In the genomic region with DNA sequence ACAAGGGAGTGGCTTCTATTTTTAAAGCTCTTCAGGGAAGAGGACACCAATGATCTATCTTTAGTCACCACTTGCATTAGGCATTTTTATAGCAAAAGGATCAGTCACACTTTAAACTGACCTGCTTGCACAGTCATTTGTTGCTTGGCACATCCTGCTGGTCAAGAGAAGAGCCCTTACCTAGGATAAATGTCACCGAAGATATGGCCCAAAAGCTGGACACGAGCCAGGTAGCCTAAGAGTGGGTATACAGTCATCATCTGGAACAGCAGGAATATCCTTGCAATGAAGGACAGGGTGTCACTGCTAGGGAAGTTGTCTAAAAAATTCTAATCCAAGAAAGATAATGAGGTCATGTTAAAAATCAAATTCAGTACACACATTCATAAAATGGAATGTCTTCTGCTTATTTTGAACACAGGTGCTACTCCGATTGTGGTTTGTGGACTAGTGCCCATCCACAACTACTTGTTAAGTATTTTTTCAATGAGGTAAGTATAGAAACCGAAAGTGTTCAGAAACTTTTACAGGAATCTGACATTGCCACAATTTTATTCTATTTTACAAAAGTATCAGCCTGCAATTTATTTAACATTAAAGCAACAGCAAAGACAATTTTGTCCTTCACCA, we compare ENCODE assay signal across 9 cellular contexts.
DNase-seq lines count a peak whose midpoint lies in the region; ATAC-seq and TF ChIP-seq lines count a peak whose summit lies in the region.
"Had no signal": no experiment of that assay in that cellular context is flagged by ENCODE, and none has a peak within 500 bp of the region (broad histone marks: within the 10 kb centered on the region; RNA-seq: fewer than 3 reads in every experiment).

No MANE protein-coding gene starts in this region.

- H3K27me3 ChIP-seq in esophagus muscularis mucosa, result no peaks in the 10 kb centered on the region
- H3K27me3 ChIP-seq in psoas muscle (ENCODE audit: insufficient read depth in 3 of 3, low read length in 2 of 3), result no peaks in the 10 kb centered on the region

- TF ChIP-seq EP300 in esophagus muscularis mucosa (IDR thresholded peaks at IDR 0.05), result no peak

- TF ChIP-seq CTCF in esophagus muscularis mucosa (IDR thresholded peaks at IDR 0.05) (no peak), psoas muscle (IDR thresholded peaks at IDR 0.05) (no peak)

- H3K36me3 ChIP-seq in esophagus muscularis mucosa (no peaks in the 10 kb centered on the region), psoas muscle (ENCODE audit: insufficient read depth in 1 of 2, low read depth in 1 of 2) (no peaks in the 10 kb centered on the region)

- H3K27ac ChIP-seq in esophagus muscularis mucosa (replicated peaks in 1 of 4) (peak overlapping the region; percentile 55 to 71 (median 64)), psoas muscle (peak overlapping the region; percentile 87)

- intact Hi-C loops in esophagus muscularis mucosa (cut with DNase I), result no loop called here
- intact Hi-C loops in psoas muscle (cut with DNase I), result loop anchor here in 1 of 2 donors (10.0 kb wide), 1 partner anchor 209 kb away; no protein-coding TSS in a partner anchor

- no peak for TF ChIP-seq POLR2A in esophagus muscularis mucosa (IDR thresholded peaks at IDR 0.05; ENCODE audit: low read depth)

- 29% methylated on average over 4 of the region's 4 CpGs for WGBS in esophagus muscularis mucosa
- WGBS in psoas muscle, 3 donors, result 10 to 17% (median 15%) methylated on average over 4 of the region's 4 CpGs

- H3K4me1 ChIP-seq in esophagus muscularis mucosa (peaks cover 27 to 56% (median 50%) of the 10 kb centered on the region in 4 donors), psoas muscle (peaks cover 33% of the 10 kb centered on the region)

- DNase-seq in HCEC 1CT (peak; percentile 13), OCI-M1 (lab: John Stamatoyannopoulos, UW) (peak; percentile 55), esophagus muscularis mucosa (ENCODE audit: extremely low spot score) (no peak), psoas muscle (peak; percentile 55 to 91), GM19240 (ENCODE audit: insufficient read length, low spot score) (no peak), UCSD-AML1 (lab: John Stamatoyannopoulos, UW; ENCODE audit: unreplicated experiment) (no peak)
- no peak for DNase-seq in activated CD8-positive, alpha-beta memory T cell treated with anti-CD3 and anti-CD28 coated beads, Interleukin-2, amount 50 U/mL, for 4 hours
- DNase-seq: T-helper 9 cell had no signal

- ATAC-seq in psoas muscle (peak; percentile 93 to 97 (median 96)), GM19324 (IDR thresholded peaks at IDR 0.05; ENCODE audit: low FRiP score, unreplicated experiment) (no peak)

- H3K4me3 ChIP-seq in esophagus muscularis mucosa, result peak overlapping the region in 1 of 4 donors; percentile 14
- H3K4me3 ChIP-seq in psoas muscle, result peak overlapping the region; percentile 57

- no peaks in the 10 kb centered on the region for H3K9me3 ChIP-seq in esophagus muscularis mucosa
- H3K9me3 ChIP-seq in psoas muscle, result no peaks in the 10 kb centered on the region

Comparison
In these comparisons a context has a peak if more than half of its experiments do, and no peak if none do; other contexts are left out.
1. DNase-seq: peak in HCEC 1CT (single experiment), OCI-M1 (single experiment) and psoas muscle (2 of 2); none in esophagus muscularis mucosa (single experiment), GM19240 (single experiment), activated CD8-positive, alpha-beta memory T cell treated with anti-CD3 and anti-CD28 coated beads, Interleukin-2, amount 50 U/mL, for 4 hours (single experiment) and UCSD-AML1 (single experiment).